Comparison of ENCODE assay signal across 18 cellular contexts in the genomic region with DNA sequence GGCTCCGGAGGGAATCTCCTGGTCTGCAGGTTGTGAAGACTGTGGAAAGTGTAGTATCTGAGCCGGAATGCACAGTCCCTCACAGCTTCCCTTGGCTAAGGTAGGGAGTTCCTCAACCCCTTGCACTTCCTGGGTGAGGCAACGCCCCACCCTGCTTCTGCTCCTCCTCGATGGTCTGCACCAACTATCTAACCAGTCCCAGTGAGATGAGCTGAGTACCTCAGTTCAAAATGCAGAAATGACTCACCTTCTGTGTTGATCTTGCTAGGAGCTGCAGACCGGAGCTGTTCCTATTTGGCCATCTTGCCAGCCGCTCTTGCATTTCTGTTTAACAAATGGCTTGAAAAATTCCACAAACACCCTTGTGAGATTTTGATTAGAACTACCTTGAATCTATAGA.
"Had no signal": no experiment of that assay in that cellular context is flagged by ENCODE, and none has a peak within 500 bp of the region (broad histone marks: within the 10 kb centered on the region; RNA-seq: fewer than 3 reads in every experiment).

No MANE protein-coding gene starts in this region.

- H2AFZ ChIP-seq: hepatocyte, neural progenitor cell had no signal

- H3K9ac ChIP-seq: neural progenitor cell had no signal

- H3K36me3 Mint-ChIP-seq: activated naive CD8-positive, alpha-beta T cell; naive thymus-derived CD4-positive, alpha-beta T cell had no signal

- H3K4me3 ChIP-seq: hepatocyte, neural progenitor cell, prostate gland, right atrium auricular region, skin epidermis, vagina had no signal

- H3K4me3 Mint-ChIP-seq: activated CD4-positive, alpha-beta T cell treated with anti-CD3 and anti-CD28 coated beads for 36 hours; activated naive CD8-positive, alpha-beta T cell; effector memory CD8-positive, alpha-beta T cell; naive thymus-derived CD4-positive, alpha-beta T cell; neural progenitor cell; stimulated activated naive CD8-positive, alpha-beta T cell treated with anti-CD3 and anti-CD28 coated beads, Interleukin-15, Interleukin-2, amounts not matched to agents 100 ng/mL and 50 ng/mL, for 24 hours had no signal

- H3K4me1 ChIP-seq: foreskin keratinocyte, prostate gland, right atrium auricular region, vagina had no signal

- H3K79me2 ChIP-seq: hepatocyte had no signal

- H3K9me3 ChIP-seq: prostate gland, right atrium auricular region, vagina had no signal

- H3K36me3 ChIP-seq: neural progenitor cell, prostate gland, right atrium auricular region, vagina had no signal

- DNase-seq: activated CD4-positive, alpha-beta T cell treated with anti-CD3 and anti-CD28 coated beads for 36 hours; activated CD4-positive, alpha-beta T cell treated with anti-CD3 and anti-CD28 coated beads, Interleukin-2, amount 50 U/mL, for 48 hours; caudate nucleus; effector memory CD8-positive, alpha-beta T cell; foreskin keratinocyte; left cardiac atrium; naive thymus-derived CD4-positive, alpha-beta T cell; trophoblast cell had no signal

- H3K27ac ChIP-seq: epithelial cell of prostate, foreskin keratinocyte, hepatocyte, neural progenitor cell, prostate gland, right atrium auricular region, vagina had no signal

- ATAC-seq: activated CD4-positive, alpha-beta T cell treated with anti-CD3 and anti-CD28 coated beads for 36 hours; effector memory CD8-positive, alpha-beta T cell; foreskin keratinocyte; left cardiac atrium; naive thymus-derived CD4-positive, alpha-beta T cell had no signal

- H3K27ac Mint-ChIP-seq: activated CD4-positive, alpha-beta T cell treated with anti-CD3 and anti-CD28 coated beads for 36 hours; activated naive CD8-positive, alpha-beta T cell; effector memory CD8-positive, alpha-beta T cell; naive thymus-derived CD4-positive, alpha-beta T cell; neural progenitor cell; stimulated activated naive CD8-positive, alpha-beta T cell treated with anti-CD3 and anti-CD28 coated beads, Interleukin-15, Interleukin-2, amounts not matched to agents 100 ng/mL and 50 ng/mL, for 24 hours had no signal

- H3K4me2 ChIP-seq: hepatocyte, neural progenitor cell had no signal

- H3K27me3 ChIP-seq: foreskin keratinocyte, hepatocyte, neural progenitor cell, right atrium auricular region, vagina had no signal

- H3K4me1 Mint-ChIP-seq: activated CD4-positive, alpha-beta T cell treated with anti-CD3 and anti-CD28 coated beads for 36 hours; naive thymus-derived CD4-positive, alpha-beta T cell had no signal

- FAIRE-seq: islet of Langerhans had no signal

- H3K27me3 Mint-ChIP-seq: activated naive CD8-positive, alpha-beta T cell; effector memory CD8-positive, alpha-beta T cell; naive thymus-derived CD4-positive, alpha-beta T cell; stimulated activated naive CD8-positive, alpha-beta T cell treated with anti-CD3 and anti-CD28 coated beads, Interleukin-15, Interleukin-2, amounts not matched to agents 100 ng/mL and 50 ng/mL, for 24 hours had no signal
